10 cellular contexts compared by ENCODE assay signal in the genomic region with DNA sequence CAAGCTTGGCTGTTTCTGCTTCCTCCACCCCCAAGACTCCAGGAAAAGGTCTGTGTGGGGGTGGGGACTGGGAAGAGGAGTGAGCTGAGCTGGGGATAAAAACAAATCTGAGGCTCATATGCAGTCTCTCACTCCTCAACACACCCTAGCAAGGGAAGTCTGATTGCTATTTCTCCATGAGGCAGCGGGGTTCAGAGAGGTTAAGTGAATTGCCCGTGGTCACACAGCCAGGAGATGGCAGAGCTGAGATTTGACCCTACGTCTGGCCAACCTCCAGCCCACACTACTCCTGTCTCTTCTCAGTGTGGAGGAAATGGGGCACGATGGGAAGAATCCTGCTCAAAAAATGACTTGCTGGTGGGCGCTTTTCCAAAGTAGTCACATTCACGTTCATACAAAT. TPM values are rescaled to one million over a fixed set of nuclear protein-coding genes. Genes with fewer than 3 reads are reported as not detected.
"Had no signal": no experiment of that assay in that cellular context is flagged by ENCODE, and none has a peak within 500 bp of the region (broad histone marks: within the 10 kb centered on the region; RNA-seq: fewer than 3 reads in every experiment).

No MANE protein-coding gene starts in this region.

- H3K27me3 ChIP-seq: uterus had no signal

- H3K36me3 ChIP-seq: brain microvascular endothelial cell, neural progenitor cell, sigmoid colon, uterus had no signal

- DNase-seq: brain microvascular endothelial cell, foreskin melanocyte, sigmoid colon, uterus had no signal

- H3K9me3 ChIP-seq: sigmoid colon, uterus had no signal

- H3K4me3 ChIP-seq: hepatocyte, neural progenitor cell, sigmoid colon, smooth muscle cell, uterus had no signal

- H2AFZ ChIP-seq: hepatocyte, neural progenitor cell had no signal

- H3K79me2 ChIP-seq: hepatocyte had no signal

- H3K4me1 ChIP-seq: uterus had no signal

- H3K9ac ChIP-seq: neural progenitor cell had no signal

- H3K27ac ChIP-seq: brain microvascular endothelial cell, hepatocyte, neural progenitor cell, sigmoid colon, uterus had no signal

- H3K4me2 ChIP-seq: hepatocyte, neural progenitor cell, smooth muscle cell had no signal

RNA-seq across cellular contexts. Expression of gene ABCC3, which starts 4.8 kb away (rescaled TPM):
- total RNA-seq: activated CD4-positive, alpha-beta T cell treated with anti-CD3 and anti-CD28 coated beads, Interleukin-2, amount 10 ng/mL, durations not matched to agents 7 days and 5 days; activated CD8-positive, alpha-beta T cell treated with anti-CD3 and anti-CD28 coated beads, Interleukin-2, amount 10 ng/mL, durations not matched to agents 7 days and 5 days; activated naive CD4-positive, alpha-beta T cell treated with anti-CD3 and anti-CD28 coated beads, Interleukin-2, amount 50 U/mL, for 72 hours had no signal
